1 cellular context compared by ENCODE assay signal in genomic region chr4:82425478-82425877, GRCh38.
TF ChIP-seq lines count a peak whose summit lies in the region.

No MANE protein-coding gene starts in this region.

TF ChIP-seq in H1, 55 proteins besides CTCF, POLR2A, EP300 and RAD21:
- TF ChIP-seq POLR2AphosphoS5 (IDR thresholded peaks at IDR 0.05; ENCODE audit: low read depth, low read length) (peak; percentile 83; the same call in 1 of the 2 replicates), RXRA (IDR thresholded peaks at IDR 0.05; ENCODE audit: insufficient read depth, low read depth, low read length) (no peak)
